Comparison of ENCODE assay signal across 15 cellular contexts in genomic region chr12:75721231-75721641, GRCh38.
DNase-seq lines count a peak whose midpoint lies in the region; ATAC-seq, FAIRE-seq and TF ChIP-seq lines count a peak whose summit lies in the region.
"Had no signal": no experiment of that assay in that cellular context is flagged by ENCODE, and none has a peak within 500 bp of the region (broad histone marks: within the 10 kb centered on the region; RNA-seq: fewer than 3 reads in every experiment).

No MANE protein-coding gene starts in this region.

- peak overlapping the region; percentile 98 for H3K4ac ChIP-seq in IMR-90 (ENCODE audit: low read depth, low read length)

- peak overlapping the region; percentile 24 for H3K9ac ChIP-seq in IMR-90 (ENCODE audit: low read depth, low read length)

- ATAC-seq in A549 (peak in 1 of 2 experiments; percentile 16; a peak in 3 of 6 replicates), IMR-90 (ENCODE audit: low read depth) (peak; percentile 6)

- H2AFZ ChIP-seq in IMR-90 (replicated peaks; ENCODE audit: low read length, poor library complexity) = peak overlapping the region; percentile 27

- DNase-seq in A549 (ENCODE audit: low read depth in 1 of 2, low spot score in 1 of 2) = no peak
- DNase-seq in IMR-90 = peak; percentile 19
- no peak for DNase-seq in endothelial cell (ENCODE audit: low spot score)
- no peak for DNase-seq in nephron progenitor cell
- no peak for DNase-seq in CD8-positive, alpha-beta memory T cell
- DNase-seq in GF-D8 (lab: John Stamatoyannopoulos, UW) = no peak
- DNase-seq in LoVo (ENCODE audit: low spot score) = no peak
- no peak for DNase-seq in CD1c-positive myeloid dendritic cell (ENCODE audit: extremely low spot score)
- DNase-seq: activated CD4-positive, alpha-beta T cell treated with anti-CD3 and anti-CD28 coated beads, Interleukin-2, amount 10 ng/mL, durations not matched to agents 24 days and 14 days; NCI-H1417 treated with DMSO at 0.1 percent for 48 hours; transverse colon had no signal

- H3K27me3 Mint-ChIP-seq in endothelial cell (ENCODE audit: unreplicated experiment) (peaks cover 2% of the 10 kb centered on the region), nephron progenitor cell (ENCODE audit: low read depth, poor library complexity) (peaks cover 3% of the 10 kb centered on the region)
- no peaks in the 10 kb centered on the region for H3K27me3 Mint-ChIP-seq in CD8-positive, alpha-beta memory T cell

- TF ChIP-seq POLR2A in A549 (IDR thresholded peaks at IDR 0.05; ENCODE audit: low read length) = no peak
- TF ChIP-seq POLR2A in IMR-90 (IDR thresholded peaks at IDR 0.05; ENCODE audit: low read depth, low read length) = no peak

- TF ChIP-seq EP300 in A549 (IDR thresholded peaks at IDR 0.05) = no peak

- peaks cover 12% of the 10 kb centered on the region for H3K9me1 ChIP-seq in IMR-90 (ENCODE audit: insufficient read depth, low read length)

- H2BK20ac ChIP-seq in IMR-90 (ENCODE audit: low read depth, low read length) = peak overlapping the region; percentile 98

- H3K4me3 ChIP-seq in A549 (no peak overlapping the region), IMR-90 (ENCODE audit: insufficient read depth, low read depth, low read length) (no peak overlapping the region)
- H3K4me3 ChIP-seq in CD8-positive, alpha-beta memory T cell (ENCODE audit: low read length) = no peak overlapping the region
- H3K4me3 ChIP-seq: lung, transverse colon had no signal

- H4K91ac ChIP-seq in IMR-90 (ENCODE audit: insufficient read depth, low read depth, low read length) = peak overlapping the region; percentile 87

- H3K9me3 Mint-ChIP-seq in endothelial cell (ENCODE audit: unreplicated experiment) = no peaks in the 10 kb centered on the region
- no peaks in the 10 kb centered on the region for H3K9me3 Mint-ChIP-seq in nephron progenitor cell
- H3K9me3 Mint-ChIP-seq in CD8-positive, alpha-beta memory T cell = no peaks in the 10 kb centered on the region

- H3K23ac ChIP-seq in IMR-90 (ENCODE audit: low read depth, low read length) = peak overlapping the region; percentile 87; the same call in 1 of the 2 replicates

- dilution Hi-C loops in IMR-90 (cut with HindIII; ENCODE audit: low sequenced_read_pairs, unreplicated experiment) = no loop called here

- H4K20me1 ChIP-seq in IMR-90 (ENCODE audit: insufficient read depth, low read length) = no peaks in the 10 kb centered on the region

- no TSS peak for BruUV-seq in IMR-90 (replicated peaks; lab: Mats Ljungman, UMichigan)

- H3K4me1 Mint-ChIP-seq in endothelial cell (ENCODE audit: unreplicated experiment) (peaks cover 42% of the 10 kb centered on the region), nephron progenitor cell (peaks cover 64% of the 10 kb centered on the region)
- H3K4me1 Mint-ChIP-seq in CD8-positive, alpha-beta memory T cell = peaks cover 19 to 33% (median 27%) of the 10 kb centered on the region in 3 donors
- H3K4me1 Mint-ChIP-seq: B cell had no signal

- peak overlapping the region; percentile 93 for H2BK5ac ChIP-seq in IMR-90 (ENCODE audit: low read depth, low read length, poor library complexity, severe bottlenecking)

- in situ Hi-C loops in IMR-90 (cut with MboI; ENCODE audit: low sequenced_read_pairs) = no loop called here

- H3K27me3 ChIP-seq in IMR-90 (ENCODE audit: control insufficient read depth, insufficient read depth, low read length) = no peaks in the 10 kb centered on the region
- no peaks in the 10 kb centered on the region for H3K27me3 ChIP-seq in CD8-positive, alpha-beta memory T cell (ENCODE audit: insufficient read depth, low read length, poor library complexity, severe bottlenecking)
- H3K27me3 ChIP-seq: transverse colon had no signal

- no peaks in the 10 kb centered on the region for H3K36me3 ChIP-seq in IMR-90 (ENCODE audit: control insufficient read depth, insufficient read depth, low read length)
- no peaks in the 10 kb centered on the region for H3K36me3 ChIP-seq in CD8-positive, alpha-beta memory T cell (ENCODE audit: insufficient read depth, low read length)
- H3K36me3 ChIP-seq: transverse colon had no signal

- H3K4me3 Mint-ChIP-seq in endothelial cell (ENCODE audit: unreplicated experiment) (no peak overlapping the region), nephron progenitor cell (no peak overlapping the region)
- H3K4me3 Mint-ChIP-seq in CD8-positive, alpha-beta memory T cell = peak overlapping the region in 1 of 7 donors; percentile 27
- H3K4me3 Mint-ChIP-seq: activated CD4-positive, alpha-beta T cell treated with anti-CD3 and anti-CD28 coated beads, Interleukin-2, amount 10 ng/mL, durations not matched to agents 24 days and 14 days; B cell had no signal

- peak overlapping the region; percentile 52 for H3K4me2 ChIP-seq in A549
- peak overlapping the region; percentile 10; the same call in 1 of the 2 replicates for H3K4me2 ChIP-seq in IMR-90 (ENCODE audit: low read depth, low read length)

- H2AK5ac ChIP-seq in IMR-90 (ENCODE audit: low read depth, low read length) = peak overlapping the region; percentile 64

- H3K4me1 ChIP-seq in A549 = peaks cover 55% of the 10 kb centered on the region
- H3K4me1 ChIP-seq in IMR-90 (ENCODE audit: control insufficient read depth, insufficient read depth, low read length) = peaks cover 25% of the 10 kb centered on the region
- peaks cover 17% of the 10 kb centered on the region for H3K4me1 ChIP-seq in CD8-positive, alpha-beta memory T cell (ENCODE audit: insufficient read depth, low read length)

- H3K56ac ChIP-seq in IMR-90 (ENCODE audit: extremely low read depth, insufficient read depth, low read length) = peak overlapping the region; percentile 81

- peak overlapping the region; percentile 91 for H3K14ac ChIP-seq in IMR-90 (replicated peaks; ENCODE audit: low read depth, low read length)

- H3K27ac Mint-ChIP-seq in endothelial cell (ENCODE audit: unreplicated experiment) (peak overlapping the region; percentile 23), nephron progenitor cell (peak overlapping the region; percentile 0)
- peak overlapping the region in 1 of 8 donors; percentile 22 for H3K27ac Mint-ChIP-seq in CD8-positive, alpha-beta memory T cell
- H3K27ac Mint-ChIP-seq: activated CD4-positive, alpha-beta T cell treated with anti-CD3 and anti-CD28 coated beads, Interleukin-2, amount 10 ng/mL, durations not matched to agents 24 days and 14 days; B cell had no signal

- 59% methylated on average over 2 of the region's 2 CpGs for WGBS in A549 (ENCODE audit: missing lambda C conversion rate)
- WGBS in IMR-90 (ENCODE audit: extremely low coverage in 2 of 2, insufficient read length in 1 of 2), 2 experiments = no CpG with 5 or more reads among the region's 2 CpGs

- H2AK9ac ChIP-seq in IMR-90 (replicated peaks; ENCODE audit: low read depth, low read length, poor library complexity) = peak overlapping the region; percentile 4

- peaks cover 0 to 13% of the 10 kb centered on the region in 2 experiments; a peak in 2 of 4 replicates for H3K79me1 ChIP-seq in IMR-90 (ENCODE audit: low read depth in 1 of 2, low read length in 2 of 2)

- peak overlapping the region; percentile 58 for H3K18ac ChIP-seq in IMR-90 (ENCODE audit: low read depth, low read length)

- H3K36me3 Mint-ChIP-seq in endothelial cell (ENCODE audit: low read depth, unreplicated experiment) (no peaks in the 10 kb centered on the region), nephron progenitor cell (ENCODE audit: low read depth) (no peaks in the 10 kb centered on the region)
- peaks cover 0 to 5% (median 0%) of the 10 kb centered on the region in 3 donors for H3K36me3 Mint-ChIP-seq in CD8-positive, alpha-beta memory T cell

- no peak for FAIRE-seq in A549 (lab: Jason Lieb, UNC)
- FAIRE-seq: colon had no signal

- H3K9me3 ChIP-seq in A549 (no peaks in the 10 kb centered on the region), IMR-90 (ENCODE audit: control insufficient read depth, insufficient read depth, low read length) (no peaks in the 10 kb centered on the region)
- H3K9me3 ChIP-seq in CD8-positive, alpha-beta memory T cell (ENCODE audit: low read length) = no peaks in the 10 kb centered on the region
- H3K9me3 ChIP-seq: transverse colon had no signal

- intact Hi-C loops in IMR-90 (cut with micrococcal nuclease) = no loop called here

- TF ChIP-seq RAD21 in A549 (conservative IDR thresholded peaks at IDR 0.05 in 1 of 2, IDR thresholded peaks at IDR 0.05 in 1 of 2) (no peak), IMR-90 (IDR thresholded peaks at IDR 0.05; ENCODE audit: low read length) (no peak)

- H4K5ac ChIP-seq in IMR-90 (ENCODE audit: low read depth, low read length) = peak overlapping the region; percentile 87

- peak overlapping the region; percentile 45 to 90 for H4K8ac ChIP-seq in IMR-90 (ENCODE audit: low read depth in 2 of 2, low read length in 2 of 2)

- TF ChIP-seq CTCF in A549 (IDR thresholded peaks at IDR 0.05) = no peak
- TF ChIP-seq CTCF in IMR-90 (conservative IDR thresholded peaks at IDR 0.05; ENCODE audit: low read depth, low read length) = no peak
- no peak for TF ChIP-seq CTCF in endothelial cell (IDR thresholded peaks at IDR 0.05; ENCODE audit: unreplicated experiment)
- no peak for TF ChIP-seq CTCF in nephron progenitor cell (IDR thresholded peaks at IDR 0.05)

- POLR2A ChIA-PET in A549 (lab: Yijun Ruan, JAX) = interaction anchor here (0.7 to 1.4 kb wide), 2 partner anchors 304 to 311 kb away, joined by 3 to 4 read pairs; partner anchors contain the start of gene PHLDA1
- POLR2A ChIA-PET in IMR-90 (lab: Charles Lee; ENCODE audit: unreplicated experiment) = no interaction called here
- POLR2A ChIA-PET in CD8-positive, alpha-beta memory T cell (lab: Charles Lee) = no interaction called here

- peak overlapping the region; percentile 99 for H2BK120ac ChIP-seq in IMR-90 (ENCODE audit: low read depth, low read length)

- H3K27ac ChIP-seq in A549 (peak overlapping the region; percentile 84 to 86), IMR-90 (ENCODE audit: insufficient read depth, low read length) (peak overlapping the region; percentile 89)
- no peak overlapping the region for H3K27ac ChIP-seq in CD8-positive, alpha-beta memory T cell (ENCODE audit: low read depth, low read length)
- H3K27ac ChIP-seq: HL-60 had no signal

- CTCF ChIA-PET in A549 (lab: Yijun Ruan, JAX) = interaction anchor here (1.1 to 1.2 kb wide), 2 partner anchors 9 to 13 kb away, joined by 3 read pairs; no protein-coding TSS in a partner anchor
- CTCF ChIA-PET in IMR-90 (lab: Yijun Ruan, JAX) = interaction anchor here (1.0 to 1.4 kb wide), 3 partner anchors 8 to 161 kb away, joined by 3 to 4 read pairs (median 4); no protein-coding TSS in a partner anchor
- CTCF ChIA-PET in CD8-positive, alpha-beta memory T cell (lab: Charles Lee) = interaction anchor here (1.0 to 1.3 kb wide), 2 partner anchors 9 to 19 kb away, joined by 3 read pairs; no protein-coding TSS in a partner anchor

- H2BK15ac ChIP-seq in IMR-90 (ENCODE audit: low read depth, low read length) = peak overlapping the region; percentile 75; the same call in 2 of the 3 replicates

TF ChIP-seq in A549, 52 proteins besides CTCF, POLR2A, EP300 and RAD21 (continues in another document):
- no peak for TF ChIP-seq FOSB (CRISPR knock-in tag; IDR thresholded peaks at IDR 0.05)

TF ChIP-seq in IMR-90, 13 proteins besides CTCF, POLR2A, EP300 and RAD21 (continues in another document):
- TF ChIP-seq MAFK (IDR thresholded peaks at IDR 0.05; ENCODE audit: low read depth, low read length) = no peak
